19 cellular contexts compared by ENCODE assay signal in genomic region chr3:179088306-179088705, GRCh38. TPM values are rescaled to one million over a fixed set of nuclear protein-coding genes. Genes with fewer than 3 reads are reported as not detected.
DNase-seq lines count a peak whose midpoint lies in the region; ATAC-seq, FAIRE-seq and TF ChIP-seq lines count a peak whose summit lies in the region.
"Had no signal": no experiment of that assay in that cellular context is flagged by ENCODE, and none has a peak within 500 bp of the region (broad histone marks: within the 10 kb centered on the region; RNA-seq: fewer than 3 reads in every experiment).

No MANE protein-coding gene starts in this region.

- no peaks in the 10 kb centered on the region for H3K27me3 ChIP-seq in astrocyte (ENCODE audit: insufficient read depth, low read length)
- H3K27me3 ChIP-seq: adrenal gland, foreskin keratinocyte, sigmoid colon had no signal

- TF ChIP-seq POLR2A in NB4 (IDR thresholded peaks at IDR 0.05; ENCODE audit: extremely low read depth, insufficient read length) = no peak

- H3K4me2 ChIP-seq in astrocyte (ENCODE audit: low read length) = no peak overlapping the region

- H3K9ac ChIP-seq in astrocyte (ENCODE audit: low read length) = no peak overlapping the region

- intact Hi-C loops in activated CD8-positive, alpha-beta T cell treated with anti-CD3 and anti-CD28 coated beads for 36 hours (cut with micrococcal nuclease) = no loop called here

- H3K79me2 ChIP-seq in astrocyte (ENCODE audit: insufficient read depth, low read length) = no peaks in the 10 kb centered on the region

- peaks cover 22% of the 10 kb centered on the region for H3K4me1 Mint-ChIP-seq in activated CD8-positive, alpha-beta T cell treated with anti-CD3 and anti-CD28 coated beads for 36 hours (ENCODE audit: low read depth)
- peaks cover 24% of the 10 kb centered on the region for H3K4me1 Mint-ChIP-seq in activated CD8-positive, alpha-beta T cell treated with anti-CD3 and anti-CD28 coated beads, Interleukin-2, amount 10 ng/mL, durations not matched to agents 7 days and 5 days (ENCODE audit: low read depth)
- peaks cover 3% of the 10 kb centered on the region for H3K4me1 Mint-ChIP-seq in astrocyte (ENCODE audit: low read depth, unreplicated experiment)
- peaks cover 7 to 8% (median 8%) of the 10 kb centered on the region in 4 donors for H3K4me1 Mint-ChIP-seq in naive thymus-derived CD8-positive, alpha-beta T cell

- H3K36me3 ChIP-seq in astrocyte (ENCODE audit: insufficient read depth, low read length) = no peaks in the 10 kb centered on the region
- H3K36me3 ChIP-seq: adrenal gland, sigmoid colon had no signal

- POLR2A ChIA-PET in activated CD8-positive, alpha-beta T cell treated with anti-CD3 and anti-CD28 coated beads for 36 hours (lab: Charles Lee) = interaction anchor here (0.7 kb wide), 1 partner anchor 16 kb away, joined by 5 read pairs; no protein-coding TSS in a partner anchor
- POLR2A ChIA-PET in activated CD8-positive, alpha-beta T cell treated with anti-CD3 and anti-CD28 coated beads, Interleukin-2, amount 10 ng/mL, durations not matched to agents 7 days and 5 days (lab: Charles Lee) = no interaction called here
- POLR2A ChIA-PET in naive thymus-derived CD8-positive, alpha-beta T cell (lab: Charles Lee) = no interaction called here

- H3K9me3 Mint-ChIP-seq in activated CD8-positive, alpha-beta T cell treated with anti-CD3 and anti-CD28 coated beads for 36 hours = no peaks in the 10 kb centered on the region
- no peaks in the 10 kb centered on the region for H3K9me3 Mint-ChIP-seq in activated CD8-positive, alpha-beta T cell treated with anti-CD3 and anti-CD28 coated beads, Interleukin-2, amount 10 ng/mL, durations not matched to agents 7 days and 5 days (ENCODE audit: insufficient read depth)
- no peaks in the 10 kb centered on the region for H3K9me3 Mint-ChIP-seq in astrocyte (ENCODE audit: unreplicated experiment)
- no peaks in the 10 kb centered on the region for H3K9me3 Mint-ChIP-seq in naive thymus-derived CD8-positive, alpha-beta T cell

- no peak for TF ChIP-seq CTCF in activated CD8-positive, alpha-beta T cell treated with anti-CD3 and anti-CD28 coated beads for 36 hours (IDR thresholded peaks at IDR 0.05)
- TF ChIP-seq CTCF in NB4 (IDR thresholded peaks at IDR 0.05; ENCODE audit: low read depth, low read length) (no peak), astrocyte (IDR thresholded peaks at IDR 0.05; ENCODE audit: insufficient read depth, low read depth, low read length) (no peak)

- DNase-seq in activated CD8-positive, alpha-beta T cell treated with anti-CD3 and anti-CD28 coated beads for 36 hours = no peak
- DNase-seq in activated CD8-positive, alpha-beta T cell treated with anti-CD3 and anti-CD28 coated beads, Interleukin-2, amount 10 ng/mL, durations not matched to agents 7 days and 5 days = no peak
- DNase-seq in NB4 (ENCODE audit: low read depth) (peak; percentile 38), astrocyte (ENCODE audit: low read depth) (no peak), NCI-H524 (lab: John Stamatoyannopoulos, UW) (no peak), NCI-H2196 treated with DMSO at 0.1 percent for 48 hours (lab: John Stamatoyannopoulos, UW; ENCODE audit: unreplicated experiment) (no peak)
- no peak for DNase-seq in naive thymus-derived CD8-positive, alpha-beta T cell
- DNase-seq: adrenal gland; central memory CD4-positive, alpha-beta T cell; foreskin keratinocyte; left colon; NCI-H1417 treated with DMSO at 0.1 percent for 48 hours; occipital lobe; sigmoid colon; stimulated activated CD4-positive, alpha-beta T cell treated with anti-CD3 and anti-CD28 coated beads, Interleukin-2, amount 100 ng/mL, for 24 hours had no signal

- CTCF ChIA-PET in activated CD8-positive, alpha-beta T cell treated with anti-CD3 and anti-CD28 coated beads for 36 hours (lab: Charles Lee) = interaction anchor here (0.9 to 1.3 kb wide), 3 partner anchors 8 to 233 kb away, joined by 3 read pairs; no protein-coding TSS in a partner anchor
- CTCF ChIA-PET in activated CD8-positive, alpha-beta T cell treated with anti-CD3 and anti-CD28 coated beads, Interleukin-2, amount 10 ng/mL, durations not matched to agents 7 days and 5 days (lab: Charles Lee) = interaction anchor here (0.7 kb wide), 1 partner anchor 234 kb away, joined by 3 read pairs; no protein-coding TSS in a partner anchor

- no peaks in the 10 kb centered on the region for H3K9me3 ChIP-seq in astrocyte (ENCODE audit: insufficient read depth, low read depth, low read length)
- H3K9me3 ChIP-seq: adrenal gland, sigmoid colon had no signal

- ATAC-seq in activated CD8-positive, alpha-beta T cell treated with anti-CD3 and anti-CD28 coated beads for 36 hours = peak; percentile 27
- no peak for ATAC-seq in activated CD8-positive, alpha-beta T cell treated with anti-CD3 and anti-CD28 coated beads, Interleukin-2, amount 10 ng/mL, durations not matched to agents 7 days and 5 days
- ATAC-seq in naive thymus-derived CD8-positive, alpha-beta T cell = no peak
- no peak for ATAC-seq in GM21786 (IDR thresholded peaks at IDR 0.05; ENCODE audit: unreplicated experiment)
- ATAC-seq: foreskin keratinocyte, left colon had no signal

- H3K4me3 Mint-ChIP-seq in activated CD8-positive, alpha-beta T cell treated with anti-CD3 and anti-CD28 coated beads for 36 hours = no peak overlapping the region
- H3K4me3 Mint-ChIP-seq in activated CD8-positive, alpha-beta T cell treated with anti-CD3 and anti-CD28 coated beads, Interleukin-2, amount 10 ng/mL, durations not matched to agents 7 days and 5 days = no peak overlapping the region
- no peak overlapping the region for H3K4me3 Mint-ChIP-seq in astrocyte (ENCODE audit: unreplicated experiment)
- no peak overlapping the region for H3K4me3 Mint-ChIP-seq in naive thymus-derived CD8-positive, alpha-beta T cell

- H4K20me1 ChIP-seq in astrocyte (ENCODE audit: insufficient read depth, low read length) = no peaks in the 10 kb centered on the region

- no peaks in the 10 kb centered on the region for H3K4me1 ChIP-seq in astrocyte (ENCODE audit: insufficient read depth, low read length)
- H3K4me1 ChIP-seq: adrenal gland, foreskin keratinocyte, sigmoid colon had no signal

- H3K27me3 Mint-ChIP-seq in activated CD8-positive, alpha-beta T cell treated with anti-CD3 and anti-CD28 coated beads for 36 hours = no peaks in the 10 kb centered on the region
- no peaks in the 10 kb centered on the region for H3K27me3 Mint-ChIP-seq in activated CD8-positive, alpha-beta T cell treated with anti-CD3 and anti-CD28 coated beads, Interleukin-2, amount 10 ng/mL, durations not matched to agents 7 days and 5 days (ENCODE audit: low read depth)
- H3K27me3 Mint-ChIP-seq in astrocyte (ENCODE audit: low read depth, unreplicated experiment) = no peaks in the 10 kb centered on the region
- H3K27me3 Mint-ChIP-seq in naive thymus-derived CD8-positive, alpha-beta T cell = no peaks in the 10 kb centered on the region

- H3K4me3 ChIP-seq in NB4 (ENCODE audit: low read depth, low read length) (no peak overlapping the region), astrocyte (ENCODE audit: insufficient read depth, low read depth, low read length) (no peak overlapping the region)
- H3K4me3 ChIP-seq: adrenal gland, sigmoid colon had no signal

- H3K27ac Mint-ChIP-seq in activated CD8-positive, alpha-beta T cell treated with anti-CD3 and anti-CD28 coated beads for 36 hours = no peak overlapping the region
- H3K27ac Mint-ChIP-seq in activated CD8-positive, alpha-beta T cell treated with anti-CD3 and anti-CD28 coated beads, Interleukin-2, amount 10 ng/mL, durations not matched to agents 7 days and 5 days = no peak overlapping the region
- H3K27ac Mint-ChIP-seq in astrocyte (ENCODE audit: unreplicated experiment) = no peak overlapping the region
- H3K27ac Mint-ChIP-seq in naive thymus-derived CD8-positive, alpha-beta T cell = no peak overlapping the region

- peak overlapping the region; percentile 54 for H2AFZ ChIP-seq in astrocyte (ENCODE audit: low read depth, low read length)

- no peak for FAIRE-seq in astrocyte (lab: Jason Lieb, UNC)
- FAIRE-seq: GM12892, urothelium cell line had no signal

- H3K27ac ChIP-seq in astrocyte (ENCODE audit: low read depth, low read length) = no peak overlapping the region
- H3K27ac ChIP-seq: adrenal gland, foreskin keratinocyte, sigmoid colon, VCaP had no signal

- no peaks in the 10 kb centered on the region for H3K36me3 Mint-ChIP-seq in activated CD8-positive, alpha-beta T cell treated with anti-CD3 and anti-CD28 coated beads for 36 hours (ENCODE audit: low read depth)
- H3K36me3 Mint-ChIP-seq in activated CD8-positive, alpha-beta T cell treated with anti-CD3 and anti-CD28 coated beads, Interleukin-2, amount 10 ng/mL, durations not matched to agents 7 days and 5 days (ENCODE audit: low read depth) = no peaks in the 10 kb centered on the region
- no peaks in the 10 kb centered on the region for H3K36me3 Mint-ChIP-seq in astrocyte (ENCODE audit: low read depth, unreplicated experiment)
- no peaks in the 10 kb centered on the region for H3K36me3 Mint-ChIP-seq in naive thymus-derived CD8-positive, alpha-beta T cell

RNA-seq across cellular contexts. Expression of gene ZMAT3, which starts 16.7 kb away (rescaled TPM):
- total RNA-seq in activated CD8-positive, alpha-beta T cell treated with anti-CD3 and anti-CD28 coated beads for 36 hours = 10 to 100 TPM; 14.6 to 15.9 TPM
- total RNA-seq in activated CD8-positive, alpha-beta T cell treated with anti-CD3 and anti-CD28 coated beads, Interleukin-2, amount 10 ng/mL, durations not matched to agents 7 days and 5 days = 10 to 100 TPM; 15.9 to 17.1 TPM
- total RNA-seq in astrocyte = 89.1 and 89.6 TPM in 2 replicates
- 10 to 100 TPM; 17.7 to 22.8 TPM for total RNA-seq in naive thymus-derived CD8-positive, alpha-beta T cell
- 10 to 100 TPM; 15.1 to 16.3 (median 15.7) TPM for polyA plus RNA-seq in naive thymus-derived CD8-positive, alpha-beta T cell

RNA-seq across cellular contexts. Expression of gene PIK3CA, which starts 59.9 kb away (rescaled TPM):
- total RNA-seq in activated CD8-positive, alpha-beta T cell treated with anti-CD3 and anti-CD28 coated beads for 36 hours = 10 to 100 TPM; 14.1 to 20.8 TPM
- 10 to 100 TPM; 22.3 to 23.9 TPM for total RNA-seq in activated CD8-positive, alpha-beta T cell treated with anti-CD3 and anti-CD28 coated beads, Interleukin-2, amount 10 ng/mL, durations not matched to agents 7 days and 5 days
- 28.0 and 29.7 TPM in 2 replicates for total RNA-seq in astrocyte
- 10 to 100 TPM; 44.6 to 50.7 TPM for total RNA-seq in naive thymus-derived CD8-positive, alpha-beta T cell
- 10 to 100 TPM; 11.4 to 20.3 (median 13.1) TPM for polyA plus RNA-seq in naive thymus-derived CD8-positive, alpha-beta T cell
